23 cellular contexts compared by ENCODE assay signal in genomic region chr6:156864557-156864956, GRCh38.
A peak's percentile ranks its signal among the peaks of the same experiment; 100 is the strongest.
DNase-seq lines count a peak whose midpoint lies in the region; ATAC-seq, FAIRE-seq and TF ChIP-seq lines count a peak whose summit lies in the region.
"Had no signal": no experiment of that assay in that cellular context is flagged by ENCODE, and none has a peak within 500 bp of the region (broad histone marks: within the 10 kb centered on the region; RNA-seq: fewer than 3 reads in every experiment).

No MANE protein-coding gene starts in this region.

- peaks cover 30% of the 10 kb centered on the region for H4K20me1 ChIP-seq in K562 (replicated peaks; ENCODE audit: control insufficient read depth, insufficient read depth, low read length)

- peaks cover 10% of the 10 kb centered on the region for H3K36me3 Mint-ChIP-seq in activated naive CD4-positive, alpha-beta T cell treated with anti-CD3 and anti-CD28 coated beads, Interleukin-2, amount 50 U/mL, for 24 hours
- peaks cover 21% of the 10 kb centered on the region for H3K36me3 Mint-ChIP-seq in stimulated activated memory B cell treated with anti-CD40 and anti-IgM and Interleukin-4, amounts not matched to agents 10 μg/mL and 1 μg/mL and 100 μg/mL, for 72 hours

- POLR2A ChIA-PET in K562 (lab: Yijun Ruan, JAX), result interaction anchor here (1.0 kb wide), 1 partner anchor 16 kb away, joined by 3 read pairs; no protein-coding TSS in a partner anchor

- no peaks in the 10 kb centered on the region for H3K9me3 ChIP-seq in K562 (replicated peaks; ENCODE audit: control insufficient read depth, insufficient read depth, low read depth, low read length)
- H3K9me3 ChIP-seq: upper lobe of right lung had no signal

- no peak for TF ChIP-seq CTCF in K562 (IDR thresholded peaks at IDR 0.05 in 2 of 3, conservative IDR thresholded peaks at IDR 0.05 in 1 of 3; ENCODE audit: insufficient read depth in 2 of 3, low read depth in 1 of 3, low read length in 3 of 3)

- H3K27ac ChIP-seq in K562 (ENCODE audit: extremely low read depth, low read depth, low read length), result no peak overlapping the region
- H3K27ac ChIP-seq: upper lobe of right lung had no signal

- peaks cover 98% of the 10 kb centered on the region for H3K4me1 Mint-ChIP-seq in activated naive CD4-positive, alpha-beta T cell treated with anti-CD3 and anti-CD28 coated beads, Interleukin-2, amount 50 U/mL, for 24 hours
- H3K4me1 Mint-ChIP-seq in stimulated activated memory B cell treated with anti-CD40 and anti-IgM and Interleukin-4, amounts not matched to agents 10 μg/mL and 1 μg/mL and 100 μg/mL, for 72 hours, result peaks cover 77% of the 10 kb centered on the region

- H3K9me1 ChIP-seq in K562 (ENCODE audit: control insufficient read depth, insufficient read depth, low read length), result no peaks in the 10 kb centered on the region

- no peak for TF ChIP-seq EP300 in K562 (IDR thresholded peaks at IDR 0.05; ENCODE audit: low read length)

- H3K36me3 ChIP-seq in K562 (ENCODE audit: control insufficient read depth, insufficient read depth, low read length), result no peaks in the 10 kb centered on the region
- H3K36me3 ChIP-seq: upper lobe of right lung had no signal

- H3K4me1 ChIP-seq in K562 (replicated peaks in 1 of 2; ENCODE audit: control insufficient read depth in 2 of 2, insufficient read depth in 2 of 2, low read length in 2 of 2), result peaks cover 7 to 12% of the 10 kb centered on the region in 2 experiments; a peak in 3 of 5 replicates

- no peaks in the 10 kb centered on the region for H3K27me3 Mint-ChIP-seq in activated naive CD4-positive, alpha-beta T cell treated with anti-CD3 and anti-CD28 coated beads, Interleukin-2, amount 50 U/mL, for 24 hours
- no peaks in the 10 kb centered on the region for H3K27me3 Mint-ChIP-seq in stimulated activated memory B cell treated with anti-CD40 and anti-IgM and Interleukin-4, amounts not matched to agents 10 μg/mL and 1 μg/mL and 100 μg/mL, for 72 hours
- H3K27me3 Mint-ChIP-seq: activated CD8-positive, alpha-beta T cell treated with anti-CD3 and anti-CD28 coated beads for 36 hours had no signal

- intact Hi-C loops in K562 (cut with micrococcal nuclease), result loop anchor here (1.0 to 10.0 kb wide), 2 partner anchors 24 to 300 kb away; no protein-coding TSS in a partner anchor

- ATAC-seq in K562 (peak; percentile 65), GM18867 (IDR thresholded peaks at IDR 0.05; ENCODE audit: unreplicated experiment) (no peak)
- ATAC-seq in stimulated activated memory B cell treated with anti-CD40 and anti-IgM and Interleukin-4, amounts not matched to agents 10 μg/mL and 1 μg/mL and 100 μg/mL, for 72 hours, result no peak
- ATAC-seq: activated CD8-positive, alpha-beta T cell treated with anti-CD3 and anti-CD28 coated beads for 36 hours; HCT116; HepG2 had no signal

- no peak for DNase-seq in activated naive CD4-positive, alpha-beta T cell (lab: John Stamatoyannopoulos, UW)
- DNase-seq in LHCN-M2 (ENCODE audit: low read depth), result peak; percentile 5
- peak in 1 of 4 experiments; percentile 33 for DNase-seq in K562 (ENCODE audit: extremely low read depth in 1 of 4, low spot score in 3 of 4)
- no peak for DNase-seq in NCI-H446 (lab: John Stamatoyannopoulos, UW)
- DNase-seq in medulla oblongata (ENCODE audit: extremely low spot score), result no peak
- DNase-seq: activated CD8-positive, alpha-beta T cell treated with anti-CD3 and anti-CD28 coated beads for 36 hours; activated gamma-delta T cell treated with Interleukin-2 at 50 U/mL for 16 hours; Calu3; dermis blood vessel endothelial cell; kidney glomerular epithelial cell; MM.1S; NCI-H1417 treated with DMSO at 0.1 percent for 48 hours; NCI-H2107; NCI-H446 treated with DMSO at 0.1 percent for 48 hours; occipital lobe; SHP77 treated with DMSO at 0.1 percent for 48 hours; stimulated activated CD8-positive, alpha-beta memory T cell treated with anti-CD3 and anti-CD28 coated beads, Interleukin-4, amount 100 ng/mL, for 48 hours; upper lobe of right lung had no signal

- peaks cover 92% of the 10 kb centered on the region for H3K79me2 ChIP-seq in K562 (ENCODE audit: control insufficient read depth, insufficient read depth, low read length)

- peak overlapping the region; percentile 1 for H3K27ac Mint-ChIP-seq in activated naive CD4-positive, alpha-beta T cell treated with anti-CD3 and anti-CD28 coated beads, Interleukin-2, amount 50 U/mL, for 24 hours
- H3K27ac Mint-ChIP-seq in stimulated activated memory B cell treated with anti-CD40 and anti-IgM and Interleukin-4, amounts not matched to agents 10 μg/mL and 1 μg/mL and 100 μg/mL, for 72 hours, result peak overlapping the region; percentile 87

- no peaks in the 10 kb centered on the region for H3K9me3 Mint-ChIP-seq in activated naive CD4-positive, alpha-beta T cell treated with anti-CD3 and anti-CD28 coated beads, Interleukin-2, amount 50 U/mL, for 24 hours
- no peaks in the 10 kb centered on the region for H3K9me3 Mint-ChIP-seq in stimulated activated memory B cell treated with anti-CD40 and anti-IgM and Interleukin-4, amounts not matched to agents 10 μg/mL and 1 μg/mL and 100 μg/mL, for 72 hours

- H3K4me2 ChIP-seq in K562 (ENCODE audit: insufficient read depth, low read length), result no peak overlapping the region

- peak; percentile 77 for FAIRE-seq in K562 (lab: Jason Lieb, UNC)
- FAIRE-seq: HepG2 had no signal

- CTCF ChIA-PET in K562 (lab: Yijun Ruan, JAX; ENCODE audit: low intra/inter-chr PET ratio), result interaction anchor here (0.6 kb wide), 1 partner anchor 86 kb away, joined by 4 read pairs; no protein-coding TSS in a partner anchor

- no peak for TF ChIP-seq POLR2A in K562 (conservative IDR thresholded peaks at IDR 0.05)

- no peak overlapping the region for H3K4me3 ChIP-seq in K562
- H3K4me3 ChIP-seq: upper lobe of right lung had no signal

- no peak overlapping the region for H3K9ac ChIP-seq in K562 (ENCODE audit: insufficient read depth in 1 of 2, low read depth in 2 of 2, low read length in 2 of 2)

- 57% methylated on average over 6 of the region's 6 CpGs for WGBS in K562 (ENCODE audit: insufficient coverage, low coverage, missing lambda C conversion rate)

- no peak for TF ChIP-seq RAD21 in K562 (CRISPR knock-in tag; conservative IDR thresholded peaks at IDR 0.05 in 1 of 2, IDR thresholded peaks at IDR 0.05 in 1 of 2)

- no TSS peak for BruUV-seq in K562 (replicated peaks; lab: Mats Ljungman, UMichigan)

- no peak overlapping the region for H2AFZ ChIP-seq in K562 (ENCODE audit: low read depth, low read length)

- in situ Hi-C loops in K562 (cut with MboI), result no loop called here

- H3K27me3 ChIP-seq in K562 (ENCODE audit: control insufficient read depth in 2 of 2, insufficient read depth in 2 of 2, low read length in 2 of 2), result no peaks in the 10 kb centered on the region
- H3K27me3 ChIP-seq: upper lobe of right lung had no signal

- H3K4me3 Mint-ChIP-seq in activated naive CD4-positive, alpha-beta T cell treated with anti-CD3 and anti-CD28 coated beads, Interleukin-2, amount 50 U/mL, for 24 hours, result no peak overlapping the region
- H3K4me3 Mint-ChIP-seq in stimulated activated memory B cell treated with anti-CD40 and anti-IgM and Interleukin-4, amounts not matched to agents 10 μg/mL and 1 μg/mL and 100 μg/mL, for 72 hours, result no peak overlapping the region
- H3K4me3 Mint-ChIP-seq: activated CD8-positive, alpha-beta T cell treated with anti-CD3 and anti-CD28 coated beads for 36 hours had no signal

TF ChIP-seq in K562, 482 proteins besides CTCF, POLR2A, EP300 and RAD21:
- peak; percentile 19; the same call in 1 of the 2 replicates for TF ChIP-seq PKNOX1 (IDR thresholded peaks at IDR 0.05)
- no peak for TF ChIP-seq PBX2 (CRISPR knock-in tag; IDR thresholded peaks at IDR 0.05; ENCODE audit: low read depth)
- 0 out of 2 replicates have a peak, but pooled peaks have one; percentile 42 for TF ChIP-seq PBX2 (tag; conservative IDR thresholded peaks at IDR 0.05; ENCODE audit: low read depth)
- 0 out of 2 replicates have a peak, but pooled peaks have one; percentile 18 for TF ChIP-seq ESRRA (IDR thresholded peaks at IDR 0.05; ENCODE audit: borderline replicate concordance, low read depth)
- TF ChIP-seq MTA3 (IDR thresholded peaks at IDR 0.05; ENCODE audit: borderline replicate concordance), result no peak
- TF ChIP-seq MEIS2 (IDR thresholded peaks at IDR 0.05; ENCODE audit: partially characterized antibody), result peak; percentile 81
